ENCODE assay signal across 1 cellular context in the genomic region with DNA sequence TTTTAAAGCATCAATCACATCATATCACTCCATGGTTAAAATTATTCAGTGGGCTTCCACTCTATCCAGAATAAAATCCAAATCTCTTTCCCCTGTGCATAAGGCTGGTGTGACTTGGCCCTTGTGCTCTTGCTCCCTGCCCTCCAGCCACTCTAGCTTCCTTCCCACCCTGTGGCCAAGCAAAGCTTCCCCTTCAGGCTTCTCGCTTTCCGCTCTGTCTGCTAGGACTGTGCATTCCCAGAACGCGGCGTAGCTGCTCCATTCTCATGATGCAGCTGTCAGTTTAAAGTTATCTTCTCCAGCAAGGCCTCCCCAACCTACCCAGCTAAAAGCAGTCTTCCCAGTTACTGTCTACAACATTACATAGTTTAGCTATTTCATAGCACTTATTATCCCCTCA.
TF ChIP-seq lines count a peak whose summit lies in the region.

No MANE protein-coding gene starts in this region.

TF ChIP-seq in H1, 55 proteins besides CTCF, POLR2A, EP300 and RAD21:
- TF ChIP-seq CREB1 (IDR thresholded peaks at IDR 0.05) (no peak), TEAD4 (IDR thresholded peaks at IDR 0.05; ENCODE audit: low read depth, low read length) (no peak), TAF7 (optimal IDR thresholded peaks at IDR 0.05; ENCODE audit: borderline replicate concordance, low read depth, low read length) (no peak), NRF1 (IDR thresholded peaks at IDR 0.05; ENCODE audit: low read depth, low read length) (no peak), SP2 (IDR thresholded peaks at IDR 0.05; ENCODE audit: low read length) (no peak), ZNF274 (IDR thresholded peaks at IDR 0.05; ENCODE audit: borderline replicate concordance, extremely low read depth, low read length) (no peak), CEBPB (IDR thresholded peaks at IDR 0.05; ENCODE audit: low read depth, low read length) (no peak), CTBP2 (IDR thresholded peaks at IDR 0.05; ENCODE audit: borderline replicate concordance, insufficient read depth, insufficient read length, low read length) (no peak), SAP30 (IDR thresholded peaks at IDR 0.05; ENCODE audit: insufficient read depth, insufficient replicate concordance, low read length) (no peak), CBX5 (IDR thresholded peaks at IDR 0.05; ENCODE audit: low read depth, low read length) (no peak), EZH2 (IDR thresholded peaks at IDR 0.05; ENCODE audit: low read depth, low read length, severe bottlenecking) (no peak), HDAC2 (IDR thresholded peaks at IDR 0.05; ENCODE audit: borderline replicate concordance in 1 of 2, low read depth in 2 of 2, low read length in 2 of 2) (no peak)
- TF ChIP-seq, protein P1, sequence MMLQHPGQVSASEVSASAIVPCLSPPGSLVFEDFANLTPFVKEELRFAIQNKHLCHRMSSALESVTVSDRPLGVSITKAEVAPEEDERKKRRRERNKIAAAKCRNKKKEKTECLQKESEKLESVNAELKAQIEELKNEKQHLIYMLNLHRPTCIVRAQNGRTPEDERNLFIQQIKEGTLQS (IDR thresholded peaks at IDR 0.05; ENCODE audit: insufficient read depth, low read depth, low read length): no peak
- TF ChIP-seq, protein P2, sequence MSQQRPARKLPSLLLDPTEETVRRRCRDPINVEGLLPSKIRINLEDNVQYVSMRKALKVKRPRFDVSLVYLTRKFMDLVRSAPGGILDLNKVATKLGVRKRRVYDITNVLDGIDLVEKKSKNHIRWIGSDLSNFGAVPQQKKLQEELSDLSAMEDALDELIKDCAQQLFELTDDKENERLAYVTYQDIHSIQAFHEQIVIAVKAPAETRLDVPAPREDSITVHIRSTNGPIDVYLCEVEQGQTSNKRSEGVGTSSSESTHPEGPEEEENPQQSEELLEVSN (IDR thresholded peaks at IDR 0.05): no peak
- TF ChIP-seq, protein P3, sequence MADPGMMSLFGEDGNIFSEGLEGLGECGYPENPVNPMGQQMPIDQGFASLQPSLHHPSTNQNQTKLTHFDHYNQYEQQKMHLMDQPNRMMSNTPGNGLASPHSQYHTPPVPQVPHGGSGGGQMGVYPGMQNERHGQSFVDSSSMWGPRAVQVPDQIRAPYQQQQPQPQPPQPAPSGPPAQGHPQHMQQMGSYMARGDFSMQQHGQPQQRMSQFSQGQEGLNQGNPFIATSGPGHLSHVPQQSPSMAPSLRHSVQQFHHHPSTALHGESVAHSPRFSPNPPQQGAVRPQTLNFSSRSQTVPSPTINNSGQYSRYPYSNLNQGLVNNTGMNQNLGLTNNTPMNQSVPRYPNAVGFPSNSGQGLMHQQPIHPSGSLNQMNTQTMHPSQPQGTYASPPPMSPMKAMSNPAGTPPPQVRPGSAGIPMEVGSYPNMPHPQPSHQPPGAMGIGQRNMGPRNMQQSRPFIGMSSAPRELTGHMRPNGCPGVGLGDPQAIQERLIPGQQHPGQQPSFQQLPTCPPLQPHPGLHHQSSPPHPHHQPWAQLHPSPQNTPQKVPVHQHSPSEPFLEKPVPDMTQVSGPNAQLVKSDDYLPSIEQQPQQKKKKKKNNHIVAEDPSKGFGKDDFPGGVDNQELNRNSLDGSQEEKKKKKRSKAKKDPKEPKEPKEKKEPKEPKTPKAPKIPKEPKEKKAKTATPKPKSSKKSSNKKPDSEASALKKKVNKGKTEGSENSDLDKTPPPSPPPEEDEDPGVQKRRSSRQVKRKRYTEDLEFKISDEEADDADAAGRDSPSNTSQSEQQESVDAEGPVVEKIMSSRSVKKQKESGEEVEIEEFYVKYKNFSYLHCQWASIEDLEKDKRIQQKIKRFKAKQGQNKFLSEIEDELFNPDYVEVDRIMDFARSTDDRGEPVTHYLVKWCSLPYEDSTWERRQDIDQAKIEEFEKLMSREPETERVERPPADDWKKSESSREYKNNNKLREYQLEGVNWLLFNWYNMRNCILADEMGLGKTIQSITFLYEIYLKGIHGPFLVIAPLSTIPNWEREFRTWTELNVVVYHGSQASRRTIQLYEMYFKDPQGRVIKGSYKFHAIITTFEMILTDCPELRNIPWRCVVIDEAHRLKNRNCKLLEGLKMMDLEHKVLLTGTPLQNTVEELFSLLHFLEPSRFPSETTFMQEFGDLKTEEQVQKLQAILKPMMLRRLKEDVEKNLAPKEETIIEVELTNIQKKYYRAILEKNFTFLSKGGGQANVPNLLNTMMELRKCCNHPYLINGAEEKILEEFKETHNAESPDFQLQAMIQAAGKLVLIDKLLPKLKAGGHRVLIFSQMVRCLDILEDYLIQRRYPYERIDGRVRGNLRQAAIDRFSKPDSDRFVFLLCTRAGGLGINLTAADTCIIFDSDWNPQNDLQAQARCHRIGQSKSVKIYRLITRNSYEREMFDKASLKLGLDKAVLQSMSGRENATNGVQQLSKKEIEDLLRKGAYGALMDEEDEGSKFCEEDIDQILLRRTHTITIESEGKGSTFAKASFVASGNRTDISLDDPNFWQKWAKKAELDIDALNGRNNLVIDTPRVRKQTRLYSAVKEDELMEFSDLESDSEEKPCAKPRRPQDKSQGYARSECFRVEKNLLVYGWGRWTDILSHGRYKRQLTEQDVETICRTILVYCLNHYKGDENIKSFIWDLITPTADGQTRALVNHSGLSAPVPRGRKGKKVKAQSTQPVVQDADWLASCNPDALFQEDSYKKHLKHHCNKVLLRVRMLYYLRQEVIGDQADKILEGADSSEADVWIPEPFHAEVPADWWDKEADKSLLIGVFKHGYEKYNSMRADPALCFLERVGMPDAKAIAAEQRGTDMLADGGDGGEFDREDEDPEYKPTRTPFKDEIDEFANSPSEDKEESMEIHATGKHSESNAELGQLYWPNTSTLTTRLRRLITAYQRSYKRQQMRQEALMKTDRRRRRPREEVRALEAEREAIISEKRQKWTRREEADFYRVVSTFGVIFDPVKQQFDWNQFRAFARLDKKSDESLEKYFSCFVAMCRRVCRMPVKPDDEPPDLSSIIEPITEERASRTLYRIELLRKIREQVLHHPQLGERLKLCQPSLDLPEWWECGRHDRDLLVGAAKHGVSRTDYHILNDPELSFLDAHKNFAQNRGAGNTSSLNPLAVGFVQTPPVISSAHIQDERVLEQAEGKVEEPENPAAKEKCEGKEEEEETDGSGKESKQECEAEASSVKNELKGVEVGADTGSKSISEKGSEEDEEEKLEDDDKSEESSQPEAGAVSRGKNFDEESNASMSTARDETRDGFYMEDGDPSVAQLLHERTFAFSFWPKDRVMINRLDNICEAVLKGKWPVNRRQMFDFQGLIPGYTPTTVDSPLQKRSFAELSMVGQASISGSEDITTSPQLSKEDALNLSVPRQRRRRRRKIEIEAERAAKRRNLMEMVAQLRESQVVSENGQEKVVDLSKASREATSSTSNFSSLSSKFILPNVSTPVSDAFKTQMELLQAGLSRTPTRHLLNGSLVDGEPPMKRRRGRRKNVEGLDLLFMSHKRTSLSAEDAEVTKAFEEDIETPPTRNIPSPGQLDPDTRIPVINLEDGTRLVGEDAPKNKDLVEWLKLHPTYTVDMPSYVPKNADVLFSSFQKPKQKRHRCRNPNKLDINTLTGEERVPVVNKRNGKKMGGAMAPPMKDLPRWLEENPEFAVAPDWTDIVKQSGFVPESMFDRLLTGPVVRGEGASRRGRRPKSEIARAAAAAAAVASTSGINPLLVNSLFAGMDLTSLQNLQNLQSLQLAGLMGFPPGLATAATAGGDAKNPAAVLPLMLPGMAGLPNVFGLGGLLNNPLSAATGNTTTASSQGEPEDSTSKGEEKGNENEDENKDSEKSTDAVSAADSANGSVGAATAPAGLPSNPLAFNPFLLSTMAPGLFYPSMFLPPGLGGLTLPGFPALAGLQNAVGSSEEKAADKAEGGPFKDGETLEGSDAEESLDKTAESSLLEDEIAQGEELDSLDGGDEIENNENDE (IDR thresholded peaks at IDR 0.05; ENCODE audit: insufficient replicate concordance, low read length): no peak
TF ChIP-seq in H1: peak in this region for 0.
